18 cellular contexts compared by ENCODE assay signal in genomic region chr11:2590131-2590950, GRCh38.
DNase-seq lines count a peak whose midpoint lies in the region; ATAC-seq and TF ChIP-seq lines count a peak whose summit lies in the region.
"Had no signal": no experiment of that assay in that cellular context is flagged by ENCODE, and none has a peak within 500 bp of the region (broad histone marks: within the 10 kb centered on the region; RNA-seq: fewer than 3 reads in every experiment).

No MANE protein-coding gene starts in this region.

- no peak overlapping the region for H3K27ac ChIP-seq in coronary artery
- H3K27ac ChIP-seq: esophagus squamous epithelium, SJSA1, transverse colon had no signal

- POLR2A ChIA-PET in GM10248 (lab: Yijun Ruan, JAX) = no interaction called here

- CTCF ChIA-PET in GM10248 (lab: Yijun Ruan, JAX) = no interaction called here

- peak; percentile 2 for DNase-seq in Ammon's horn (ENCODE audit: low spot score)
- DNase-seq in GM10248 (ENCODE audit: extremely low spot score) = peak; percentile 12
- DNase-seq in coronary artery (ENCODE audit: low spot score) = peak; percentile 56
- peak in 8 of 10 donors; percentile 1 to 80 (median 10) for DNase-seq in posterior cingulate gyrus
- no peak for DNase-seq in NCI-H2081 (lab: John Stamatoyannopoulos, UW)
- no peak for DNase-seq in NCI-H2029 treated with DMSO at 0.1 percent for 48 hours (lab: John Stamatoyannopoulos, UW)
- DNase-seq: amniotic stem cell; Caco-2; effector memory CD4-positive, alpha-beta T cell; esophagus squamous epithelium; NCI-H748 treated with DMSO at 0.1 percent for 48 hours; PC-3; stimulated activated CD4-positive, alpha-beta T cell treated with anti-CD3 and anti-CD28 coated beads, Interleukin-1b, Interleukin-23, amount 100 ng/mL, for 48 hours; stimulated activated naive CD8-positive, alpha-beta T cell treated with anti-CD3 and anti-CD28 coated beads, Interleukin-15, Interleukin-2, amounts not matched to agents 100 U/mL and 50 U/mL, for 24 hours; transverse colon had no signal

- ATAC-seq in HG02763 (IDR thresholded peaks at IDR 0.05; ENCODE audit: unreplicated experiment) = no peak
- ATAC-seq: HepG2; PC-3; stimulated activated naive CD8-positive, alpha-beta T cell treated with anti-CD3 and anti-CD28 coated beads, Interleukin-15, Interleukin-2, amounts not matched to agents 100 U/mL and 50 U/mL, for 24 hours had no signal

- intact Hi-C loops in posterior cingulate gyrus (cut with DNase I) = no loop called here

- H3K4me3 ChIP-seq in coronary artery = no peak overlapping the region
- H3K4me3 ChIP-seq: esophagus squamous epithelium, SJSA1, transverse colon had no signal

- TF ChIP-seq CTCF in GM10248 (IDR thresholded peaks at IDR 0.05; ENCODE audit: control extremely low read depth, extremely low read depth, low read depth, missing control alignments) (no peak), coronary artery (IDR thresholded peaks at IDR 0.05) (no peak)

Comparison
In these comparisons a context has a peak if more than half of its experiments do, and no peak if none do; other contexts are left out.
1. DNase-seq: peak in Ammon's horn (single experiment), GM10248 (single experiment), coronary artery (single experiment) and posterior cingulate gyrus (8 of 10); none in NCI-H2081 (0 of 2) and NCI-H2029 treated with DMSO at 0.1 percent for 48 hours (single experiment).